In genomic region chrX:142327182-142327581, GRCh38 we compare ENCODE assay signal across 9 cellular contexts.
"Had no signal": no experiment of that assay in that cellular context is flagged by ENCODE, and none has a peak within 500 bp of the region (broad histone marks: within the 10 kb centered on the region; RNA-seq: fewer than 3 reads in every experiment).

No MANE protein-coding gene starts in this region.

- H2AFZ ChIP-seq: GM23248, GM23338 had no signal

- H3K36me3 ChIP-seq: HAP-1 had no signal

- H3K9ac ChIP-seq: GM23248 had no signal

- ATAC-seq: GM23338, HCT116 had no signal

- H3K27ac ChIP-seq: GM23248 had no signal

- DNase-seq: GM23248, GOT3, H7, H9, HCEC 1CT, HFFc6 had no signal

- H3K4me3 ChIP-seq: GM23248, GM23338, HAP-1 had no signal

- H3K4me2 ChIP-seq: GM23338 had no signal

- H3K4me1 ChIP-seq: HAP-1 had no signal

- H3K9me3 ChIP-seq: HAP-1 had no signal
